10 cellular contexts compared by ENCODE assay signal in genomic region chr2:34570266-34570872, GRCh38.
DNase-seq lines count a peak whose midpoint lies in the region; ATAC-seq and TF ChIP-seq lines count a peak whose summit lies in the region.
"Had no signal": no experiment of that assay in that cellular context is flagged by ENCODE, and none has a peak within 500 bp of the region (broad histone marks: within the 10 kb centered on the region; RNA-seq: fewer than 3 reads in every experiment).

No MANE protein-coding gene starts in this region.

- no peak for DNase-seq in left ventricle myocardium inferior
- no peak for DNase-seq in left ventricle myocardium superior
- DNase-seq in OCI-M1 (lab: John Stamatoyannopoulos, UW) = peak; percentile 65
- DNase-seq in iPS-NIHi7 (ENCODE audit: extremely low spot score) = peak; percentile 60
- no peak for DNase-seq in activated T-helper 1 cell treated with anti-CD3 and anti-CD28 coated beads, Interleukin-12 subunit alpha, Interleukin-12 subunit beta, Interleukin-2, Interleukin-4 antibody, amounts not matched to agents 30 ng/mL and 10 ng/mL and 1 ng/mL, durations not matched to agents 14 hours and 24 hours and 36 hours (ENCODE audit: low spot score)
- DNase-seq in GM19238 (ENCODE audit: insufficient read length, low spot score) = no peak
- no peak for DNase-seq in OCI-M2 (lab: John Stamatoyannopoulos, UW; ENCODE audit: unreplicated experiment)
- DNase-seq: NCI-H1436 had no signal

- H3K4me3 ChIP-seq in left ventricle myocardium inferior = no peak overlapping the region

- no peaks in the 10 kb centered on the region for H3K27me3 ChIP-seq in left ventricle myocardium inferior (ENCODE audit: low read depth)

- no peaks in the 10 kb centered on the region for H3K27me3 Mint-ChIP-seq in activated T-helper 1 cell treated with anti-CD3 and anti-CD28 coated beads, Interleukin-12 subunit alpha, Interleukin-12 subunit beta, Interleukin-2, Interleukin-4 antibody, amounts not matched to agents 30 ng/mL and 10 ng/mL and 1 ng/mL, durations not matched to agents 14 hours and 24 hours and 36 hours (ENCODE audit: insufficient read depth)
- H3K27me3 Mint-ChIP-seq: CD4-positive, alpha-beta memory T cell had no signal

- no peak overlapping the region for H3K27ac Mint-ChIP-seq in activated T-helper 1 cell treated with anti-CD3 and anti-CD28 coated beads, Interleukin-12 subunit alpha, Interleukin-12 subunit beta, Interleukin-2, Interleukin-4 antibody, amounts not matched to agents 30 ng/mL and 10 ng/mL and 1 ng/mL, durations not matched to agents 14 hours and 24 hours and 36 hours
- H3K27ac Mint-ChIP-seq: CD4-positive, alpha-beta memory T cell had no signal

- H3K36me3 Mint-ChIP-seq in activated T-helper 1 cell treated with anti-CD3 and anti-CD28 coated beads, Interleukin-12 subunit alpha, Interleukin-12 subunit beta, Interleukin-2, Interleukin-4 antibody, amounts not matched to agents 30 ng/mL and 10 ng/mL and 1 ng/mL, durations not matched to agents 14 hours and 24 hours and 36 hours (ENCODE audit: low read depth) = no peaks in the 10 kb centered on the region
- H3K36me3 Mint-ChIP-seq: CD4-positive, alpha-beta memory T cell had no signal

- H3K4me1 ChIP-seq in left ventricle myocardium inferior = no peaks in the 10 kb centered on the region

- H3K4me1 Mint-ChIP-seq in activated T-helper 1 cell treated with anti-CD3 and anti-CD28 coated beads, Interleukin-12 subunit alpha, Interleukin-12 subunit beta, Interleukin-2, Interleukin-4 antibody, amounts not matched to agents 30 ng/mL and 10 ng/mL and 1 ng/mL, durations not matched to agents 14 hours and 24 hours and 36 hours (ENCODE audit: low read depth) = no peaks in the 10 kb centered on the region
- H3K4me1 Mint-ChIP-seq: CD4-positive, alpha-beta memory T cell had no signal

- ATAC-seq in left ventricle myocardium superior (no peak), GM19467 (IDR thresholded peaks at IDR 0.05; ENCODE audit: unreplicated experiment) (no peak)

- no peaks in the 10 kb centered on the region for H3K36me3 ChIP-seq in left ventricle myocardium inferior

- TF ChIP-seq CTCF in left ventricle myocardium inferior (IDR thresholded peaks at IDR 0.05; ENCODE audit: borderline replicate concordance) = peak; percentile 38

- no peak overlapping the region for H3K27ac ChIP-seq in left ventricle myocardium inferior (replicated peaks)

- no peak overlapping the region for H3K4me3 Mint-ChIP-seq in activated T-helper 1 cell treated with anti-CD3 and anti-CD28 coated beads, Interleukin-12 subunit alpha, Interleukin-12 subunit beta, Interleukin-2, Interleukin-4 antibody, amounts not matched to agents 30 ng/mL and 10 ng/mL and 1 ng/mL, durations not matched to agents 14 hours and 24 hours and 36 hours
- H3K4me3 Mint-ChIP-seq: CD4-positive, alpha-beta memory T cell had no signal

- H3K9me3 ChIP-seq in left ventricle myocardium inferior (replicated peaks) = peaks cover 5% of the 10 kb centered on the region

- intact Hi-C loops in left ventricle myocardium inferior (cut with micrococcal nuclease) (no loop called here), left ventricle myocardium superior (cut with micrococcal nuclease) (no loop called here)
- intact Hi-C loops in activated T-helper 1 cell treated with anti-CD3 and anti-CD28 coated beads, Interleukin-12 subunit alpha, Interleukin-12 subunit beta, Interleukin-2, Interleukin-4 antibody, amounts not matched to agents 30 ng/mL and 10 ng/mL and 1 ng/mL, durations not matched to agents 14 hours and 24 hours and 36 hours (cut with micrococcal nuclease) = no loop called here

- H3K9me3 Mint-ChIP-seq in activated T-helper 1 cell treated with anti-CD3 and anti-CD28 coated beads, Interleukin-12 subunit alpha, Interleukin-12 subunit beta, Interleukin-2, Interleukin-4 antibody, amounts not matched to agents 30 ng/mL and 10 ng/mL and 1 ng/mL, durations not matched to agents 14 hours and 24 hours and 36 hours = peaks cover 4% of the 10 kb centered on the region

Comparison
In these comparisons a context has a peak if more than half of its experiments do, and no peak if none do; other contexts are left out.
1. DNase-seq: peak in OCI-M1 (single experiment) and iPS-NIHi7 (single experiment); none in left ventricle myocardium inferior (single experiment), left ventricle myocardium superior (single experiment), activated T-helper 1 cell treated with anti-CD3 and anti-CD28 coated beads, Interleukin-12 subunit alpha, Interleukin-12 subunit beta, Interleukin-2, Interleukin-4 antibody, amounts not matched to agents 30 ng/mL and 10 ng/mL and 1 ng/mL, durations not matched to agents 14 hours and 24 hours and 36 hours (single experiment), GM19238 (single experiment) and OCI-M2 (single experiment).